Comparison of ENCODE assay signal across 8 cellular contexts in genomic region chr7:5139998-5140397, GRCh38. TPM values are rescaled to one million over a fixed set of nuclear protein-coding genes. Genes with fewer than 3 reads are reported as not detected.
DNase-seq lines count a peak whose midpoint lies in the region; ATAC-seq, FAIRE-seq and TF ChIP-seq lines count a peak whose summit lies in the region.

No MANE protein-coding gene starts in this region.

- in situ Hi-C loops in Panc1 (cut with HindIII; ENCODE audit: low pct_unique_long_range_greater_than_20kb, low sequenced_read_pairs), result no loop called here

- TF ChIP-seq EP300 in H1 (IDR thresholded peaks at IDR 0.05; ENCODE audit: borderline replicate concordance in 1 of 2, low read depth in 2 of 2, low read length in 2 of 2), result no peak

- H3K27ac ChIP-seq in cardiac muscle cell (no peak overlapping the region), Panc1 (ENCODE audit: low read length) (no peak overlapping the region), H1 (ENCODE audit: low read depth, low read length) (no peak overlapping the region), prostate gland (no peak overlapping the region)

- H3K9me3 ChIP-seq in cardiac muscle cell (ENCODE audit: low read depth) (no peaks in the 10 kb centered on the region), Panc1 (ENCODE audit: control insufficient read depth, insufficient read depth, low read depth, low read length) (no peaks in the 10 kb centered on the region), H1 (ENCODE audit: insufficient read depth in 2 of 2, low read depth in 1 of 2, low read length in 1 of 2) (no peaks in the 10 kb centered on the region), prostate gland (no peaks in the 10 kb centered on the region)

- no peak overlapping the region for H2AK5ac ChIP-seq in H1 (ENCODE audit: low read depth, low read length)

- no peak overlapping the region for H2AFZ ChIP-seq in H1 (ENCODE audit: low read length)

- no peak overlapping the region for H3K4ac ChIP-seq in H1 (replicated peaks; ENCODE audit: insufficient read length, low read depth, low read length)

- POLR2A ChIA-PET in Panc1 (lab: Charles Lee), result interaction anchor here (0.6 kb wide), 1 partner anchor 107 kb away, joined by 3 read pairs; no protein-coding TSS in a partner anchor
- POLR2A ChIA-PET in H1 (lab: Charles Lee; ENCODE audit: partially characterized antibody), result interaction anchor here (0.6 to 1.0 kb wide), 2 partner anchors 93 to 634 kb away, joined by 3 read pairs; no protein-coding TSS in a partner anchor

- intact Hi-C loops in Right ventricle myocardium superior (cut with DNase I), result no loop called here
- intact Hi-C loops in Panc1 (cut with micrococcal nuclease; ENCODE audit: unreplicated experiment), result no loop called here
- intact Hi-C loops in prostate gland (cut with DNase I), result no loop called here

- no peak overlapping the region for H3K23ac ChIP-seq in H1 (ENCODE audit: insufficient read length)

- no peak overlapping the region for H3K9ac ChIP-seq in H1 (replicated peaks in 1 of 4; ENCODE audit: extremely low read depth in 1 of 4, low read depth in 3 of 4, low read length in 3 of 4)

- no peak overlapping the region for H2BK5ac ChIP-seq in H1 (ENCODE audit: low read depth, low read length)

- no peaks in the 10 kb centered on the region for H3K23me2 ChIP-seq in H1 (ENCODE audit: low read depth, low read length)

- no peak overlapping the region for H3K4me2 ChIP-seq in H1 (ENCODE audit: insufficient read depth in 1 of 2, low read depth in 2 of 2, low read length in 2 of 2)

- no peak overlapping the region for H2BK20ac ChIP-seq in H1 (ENCODE audit: low read length)

- TF ChIP-seq POLR2A in H1 (IDR thresholded peaks at IDR 0.05; ENCODE audit: control extremely low read depth in 1 of 2, low read depth in 2 of 2, low read length in 2 of 2) (no peak), prostate gland (IDR thresholded peaks at IDR 0.05) (no peak)

- no TSS peak for BruUV-seq in Panc1 (replicated peaks; lab: Mats Ljungman, UMichigan)

- no peaks in the 10 kb centered on the region for H3K79me2 ChIP-seq in H1 (ENCODE audit: control insufficient read depth in 1 of 2, insufficient read depth in 2 of 2, low read length in 2 of 2)

- H3K14ac ChIP-seq in H1 (ENCODE audit: insufficient read length), result no peak overlapping the region

- H3K4me1 ChIP-seq in cardiac muscle cell (ENCODE audit: low read depth) (no peaks in the 10 kb centered on the region), Panc1 (ENCODE audit: control insufficient read depth, insufficient read depth, low read length) (no peaks in the 10 kb centered on the region), H1 (replicated peaks in 1 of 4; ENCODE audit: control insufficient read depth in 3 of 4, insufficient read depth in 4 of 4, low read length in 3 of 4) (no peaks in the 10 kb centered on the region), prostate gland (replicated peaks) (no peaks in the 10 kb centered on the region)

- no peak overlapping the region for H2BK120ac ChIP-seq in H1 (replicated peaks; ENCODE audit: low read depth, low read length)

- H2BK12ac ChIP-seq in H1 (ENCODE audit: low read depth, low read length), result no peak overlapping the region

- no peak overlapping the region for H2BK15ac ChIP-seq in H1 (ENCODE audit: low read length)

- H3K79me1 ChIP-seq in H1 (ENCODE audit: low read depth, low read length), result no peaks in the 10 kb centered on the region

- DNase-seq in cardiac muscle cell (ENCODE audit: low read depth in 1 of 2, low spot score in 1 of 2) (peak; percentile 38 to 42), Right ventricle myocardium superior (no peak), Panc1 (ENCODE audit: low read depth, low spot score) (no peak), H1 (ENCODE audit: low read depth in 1 of 2, low spot score in 2 of 2) (peak in 1 of 2 experiments; percentile 69), prostate gland (ENCODE audit: low spot score) (no peak), NCI-H2227 treated with DMSO at 0.1 percent for 48 hours (lab: John Stamatoyannopoulos, UW) (no peak)

- CTCF ChIA-PET in Panc1 (lab: Charles Lee), result interaction anchor here (1.2 kb wide), 1 partner anchor 31 kb away, joined by 3 read pairs; no protein-coding TSS in a partner anchor
- CTCF ChIA-PET in H1 (lab: Charles Lee; ENCODE audit: partially characterized antibody), result interaction anchor here (0.6 to 3.8 kb wide), 21 partner anchors 9 to 343 kb away, joined by 3 to 41 read pairs (median 4); no protein-coding TSS in a partner anchor

- TF ChIP-seq CTCF in cardiac muscle cell (IDR thresholded peaks at IDR 0.05; ENCODE audit: low read depth, low read length) (peak; percentile 49), Panc1 (IDR thresholded peaks at IDR 0.05) (no peak; the same call in 1 of the 2 replicates), H1 (IDR thresholded peaks at IDR 0.05; ENCODE audit: control extremely low read depth in 1 of 3, insufficient read depth in 1 of 3, low read depth in 1 of 3, low read length in 3 of 3) (peak; percentile 66 to 75 (median 67)), prostate gland (IDR thresholded peaks at IDR 0.05) (peak in 3 of 4 experiments; percentile 11 to 27 (median 24))

- H4K20me1 ChIP-seq in H1 (replicated peaks in 1 of 2; ENCODE audit: control insufficient read depth in 1 of 2, insufficient read depth in 2 of 2, low read length in 2 of 2), result no peaks in the 10 kb centered on the region

- FAIRE-seq in H1 (lab: Jason Lieb, UNC), result no peak

- no peak overlapping the region for H3K18ac ChIP-seq in H1 (ENCODE audit: extremely low read depth, low read length)

- no peak overlapping the region for H4K5ac ChIP-seq in H1 (ENCODE audit: insufficient read length, low read depth, low read length)

- ATAC-seq in Right ventricle myocardium superior (ENCODE audit: poor library complexity) (no peak), Panc1 (peak; percentile 80), GM19035 (IDR thresholded peaks at IDR 0.05; ENCODE audit: unreplicated experiment) (no peak), HG03139 (IDR thresholded peaks at IDR 0.05; ENCODE audit: unreplicated experiment) (no peak)

- no peak overlapping the region for H3K56ac ChIP-seq in H1 (replicated peaks; ENCODE audit: insufficient read length, low read depth, low read length)

- no peak overlapping the region for H3K4me3 ChIP-seq in cardiac muscle cell
- no peak overlapping the region for H3K4me3 ChIP-seq in Panc1 (ENCODE audit: low read depth in 2 of 2, low read length in 2 of 2)
- H3K4me3 ChIP-seq in H1 (ENCODE audit: extremely low read depth in 1 of 4, insufficient read depth in 2 of 4, low read depth in 3 of 4, low read length in 4 of 4), result no peak overlapping the region
- H3K4me3 ChIP-seq in prostate gland, result no peak overlapping the region

- H3K36me3 ChIP-seq in cardiac muscle cell (no peaks in the 10 kb centered on the region), Panc1 (ENCODE audit: control insufficient read depth, insufficient read depth, low read length) (no peaks in the 10 kb centered on the region), H1 (ENCODE audit: control insufficient read depth in 2 of 4, insufficient read depth in 4 of 4, low read length in 3 of 4) (no peaks in the 10 kb centered on the region), prostate gland (no peaks in the 10 kb centered on the region)

- no peaks in the 10 kb centered on the region for H3K27me3 ChIP-seq in cardiac muscle cell
- H3K27me3 ChIP-seq in Panc1 (ENCODE audit: control insufficient read depth, insufficient read depth, low read length), result no peaks in the 10 kb centered on the region
- H3K27me3 ChIP-seq in H1 (replicated peaks in 1 of 4; ENCODE audit: control insufficient read depth in 3 of 4, extremely low read depth in 1 of 4, insufficient read depth in 3 of 4, low read length in 3 of 4), result no peaks in the 10 kb centered on the region
- no peaks in the 10 kb centered on the region for H3K27me3 ChIP-seq in prostate gland (replicated peaks; ENCODE audit: insufficient read depth)

- peak; percentile 62 to 69 for TF ChIP-seq RAD21 in H1 (IDR thresholded peaks at IDR 0.05 in 1 of 2, conservative IDR thresholded peaks at IDR 0.05 in 1 of 2; ENCODE audit: low read depth in 2 of 2, low read length in 2 of 2)

- 45% methylated on average over 7 of the region's 7 CpGs; no CpG with 5 or more reads in 1 of the 2 experiments for WGBS in H1 (ENCODE audit: extremely low coverage in 1 of 2, insufficient coverage in 1 of 2, insufficient read length in 1 of 2, insufficient replicate concordance in 2 of 2, low coverage in 1 of 2, low lambda C conversion rate in 2 of 2, missing lambda C conversion rate in 1 of 2), 2 experiments
- 59% methylated on average over 7 of the region's 7 CpGs for WGBS in prostate gland

- no peak overlapping the region for H4K91ac ChIP-seq in H1 (replicated peaks; ENCODE audit: insufficient read length, low read length)

- no peak overlapping the region for H4K8ac ChIP-seq in H1 (ENCODE audit: extremely low read depth, insufficient read depth, low read length)

TF ChIP-seq in H1, 55 proteins besides CTCF, POLR2A, EP300 and RAD21 (continues in another document):
- TF ChIP-seq RXRA (IDR thresholded peaks at IDR 0.05; ENCODE audit: insufficient read depth, low read depth, low read length), result no peak
- no peak for TF ChIP-seq KDM5A (IDR thresholded peaks at IDR 0.05; ENCODE audit: low read length)
- TF ChIP-seq SUZ12 (IDR thresholded peaks at IDR 0.05; ENCODE audit: low read length), result no peak
- TF ChIP-seq, protein P1, sequence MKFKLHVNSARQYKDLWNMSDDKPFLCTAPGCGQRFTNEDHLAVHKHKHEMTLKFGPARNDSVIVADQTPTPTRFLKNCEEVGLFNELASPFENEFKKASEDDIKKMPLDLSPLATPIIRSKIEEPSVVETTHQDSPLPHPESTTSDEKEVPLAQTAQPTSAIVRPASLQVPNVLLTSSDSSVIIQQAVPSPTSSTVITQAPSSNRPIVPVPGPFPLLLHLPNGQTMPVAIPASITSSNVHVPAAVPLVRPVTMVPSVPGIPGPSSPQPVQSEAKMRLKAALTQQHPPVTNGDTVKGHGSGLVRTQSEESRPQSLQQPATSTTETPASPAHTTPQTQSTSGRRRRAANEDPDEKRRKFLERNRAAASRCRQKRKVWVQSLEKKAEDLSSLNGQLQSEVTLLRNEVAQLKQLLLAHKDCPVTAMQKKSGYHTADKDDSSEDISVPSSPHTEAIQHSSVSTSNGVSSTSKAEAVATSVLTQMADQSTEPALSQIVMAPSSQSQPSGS (IDR thresholded peaks at IDR 0.05; ENCODE audit: low read length), result no peak

RNA-seq across cellular contexts. Expression of gene WIPI2, which starts 50.0 kb away (rescaled TPM):
- total RNA-seq in cardiac muscle cell, result 48.5 and 54.8 TPM in 2 replicates
- polyA plus RNA-seq in cardiac muscle cell, result 52.0 and 63.7 TPM in 2 replicates
- 50.4 TPM for total RNA-seq in Right ventricle myocardium superior
- total RNA-seq in Panc1 (2021; ENCODE audit: unreplicated experiment), result 64.8 TPM
- polyA plus RNA-seq in Panc1 (2012; ENCODE audit: insufficient read length), result 88.1 TPM
- total RNA-seq in H1 (2021; fragmentation: NEBNext Ultra II Directional; extraction: Animal tissue kit (Norgen Biotek cat#: 25700)), result 74.4 and 75.4 TPM in 2 replicates
- polyA plus RNA-seq in H1 (2011; rRNA removed), result 52.2 and 53.5 TPM in 2 replicates
- 67.7 TPM for polyA plus RNA-seq in H1 (2011; cell fraction: cytosol; rRNA removed)
- polyA plus RNA-seq in H1 (2011; cell fraction: nucleus; rRNA removed), result 61.8 TPM
- polyA plus RNA-seq in H1 (2012, experiment 1 of 2), result 46.4 to 63.1 TPM (median 53.1 TPM) in 4 replicates
- 41.2 TPM for polyA plus RNA-seq in H1 (2012, experiment 2 of 2)
- 73.4 TPM for polyA plus RNA-seq in H1 (2013, experiment 1 of 2)
- 71.8 TPM for polyA plus RNA-seq in H1 (2013, experiment 2 of 2)
- polyA minus RNA-seq in H1 (2011; rRNA and poly(A)+ RNA removed), result 118 and 148 TPM in 2 replicates
- 49.2 TPM for polyA minus RNA-seq in H1 (2011; cell fraction: cytosol; rRNA and poly(A)+ RNA removed)
- 33.1 TPM for polyA minus RNA-seq in H1 (2011; cell fraction: nucleus; rRNA and poly(A)+ RNA removed)
- 10 to 100 TPM; 68.3 to 91.4 TPM for total RNA-seq in prostate gland

Comparison
In these comparisons a context has a peak if more than half of its experiments do, and no peak if none do; other contexts are left out.
1. DNase-seq: peak in cardiac muscle cell (2 of 2); none in Right ventricle myocardium superior (single experiment), Panc1 (single experiment), prostate gland (single experiment) and NCI-H2227 treated with DMSO at 0.1 percent for 48 hours (single experiment).